Comparison of ENCODE assay signal across 1 cellular context in the genomic region with DNA sequence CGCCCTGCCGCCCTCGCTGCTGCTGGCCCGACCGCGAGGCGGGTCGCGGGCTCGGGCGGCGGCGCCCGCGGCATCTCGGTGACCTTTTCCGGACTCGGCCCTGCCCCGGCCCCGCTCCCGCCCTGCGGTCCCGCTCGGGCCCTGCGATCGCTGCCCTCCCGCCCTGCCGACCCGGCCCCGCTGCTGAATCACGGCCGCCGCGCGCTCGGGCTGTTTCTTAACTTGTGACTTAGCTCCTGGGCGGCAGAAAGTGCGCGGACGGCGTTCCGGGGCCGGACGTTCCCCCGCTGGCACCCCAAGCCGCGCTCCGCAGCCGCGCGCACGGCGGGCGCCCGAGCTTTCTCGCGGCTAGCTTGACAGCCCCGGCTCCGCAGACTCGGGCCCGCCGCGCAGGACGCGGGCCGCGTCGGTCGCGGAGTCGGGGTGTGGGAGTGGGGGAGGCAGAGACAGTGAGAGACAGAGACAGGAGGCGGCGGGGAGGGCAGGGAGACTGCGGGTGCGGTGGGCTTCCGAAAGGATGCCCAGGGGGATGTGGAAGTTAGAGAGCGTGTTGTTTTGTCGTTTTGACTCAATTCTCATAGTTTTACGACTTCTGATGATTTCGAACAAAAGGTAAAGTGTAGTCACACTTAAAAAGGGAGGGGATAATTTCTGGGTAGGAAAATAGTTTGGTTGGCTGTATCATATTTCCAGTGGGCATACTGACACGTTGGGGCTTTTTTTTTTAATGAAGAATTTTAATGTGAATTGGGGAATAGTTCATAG.
A peak's percentile ranks its signal among the peaks of the same experiment; 100 is the strongest.
TF ChIP-seq lines count a peak whose summit lies in the region.

No MANE protein-coding gene starts in this region.

TF ChIP-seq in HepG2, 621 proteins besides CTCF, POLR2A, EP300 and RAD21 (continued from another document):
- TF ChIP-seq, protein P1, sequence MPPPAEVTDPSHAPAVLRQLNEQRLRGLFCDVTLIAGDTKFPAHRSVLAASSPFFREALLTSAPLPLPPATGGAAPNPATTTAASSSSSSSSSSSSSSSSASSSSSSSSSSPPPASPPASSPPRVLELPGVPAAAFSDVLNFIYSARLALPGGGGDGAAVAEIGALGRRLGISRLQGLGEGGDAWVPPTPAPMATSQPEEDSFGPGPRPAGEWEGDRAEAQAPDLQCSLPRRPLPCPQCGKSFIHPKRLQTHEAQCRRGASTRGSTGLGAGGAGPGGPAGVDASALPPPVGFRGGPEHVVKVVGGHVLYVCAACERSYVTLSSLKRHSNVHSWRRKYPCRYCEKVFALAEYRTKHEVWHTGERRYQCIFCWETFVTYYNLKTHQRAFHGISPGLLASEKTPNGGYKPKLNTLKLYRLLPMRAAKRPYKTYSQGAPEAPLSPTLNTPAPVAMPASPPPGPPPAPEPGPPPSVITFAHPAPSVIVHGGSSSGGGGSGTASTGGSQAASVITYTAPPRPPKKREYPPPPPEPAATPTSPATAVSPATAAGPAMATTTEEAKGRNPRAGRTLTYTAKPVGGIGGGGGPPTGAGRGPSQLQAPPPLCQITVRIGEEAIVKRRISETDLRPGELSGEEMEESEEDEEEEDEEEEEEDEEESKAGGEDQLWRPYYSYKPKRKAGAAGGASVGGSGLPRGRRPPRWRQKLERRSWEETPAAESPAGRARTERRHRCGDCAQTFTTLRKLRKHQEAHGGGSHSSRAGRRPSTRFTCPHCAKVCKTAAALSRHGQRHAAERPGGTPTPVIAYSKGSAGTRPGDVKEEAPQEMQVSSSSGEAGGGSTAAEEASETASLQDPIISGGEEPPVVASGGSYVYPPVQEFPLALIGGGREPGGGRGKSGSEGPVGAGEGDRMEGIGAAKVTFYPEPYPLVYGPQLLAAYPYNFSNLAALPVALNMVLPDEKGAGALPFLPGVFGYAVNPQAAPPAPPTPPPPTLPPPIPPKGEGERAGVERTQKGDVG (CRISPR knock-in tag; IDR thresholded peaks at IDR 0.05; ENCODE audit: borderline replicate concordance): no peak
- no peak for TF ChIP-seq ZNF543 (CRISPR knock-in tag; IDR thresholded peaks at IDR 0.05)
- 0 out of 2 replicates have a peak, but pooled peaks have one; percentile 46 for TF ChIP-seq ATF7-NPFF (CRISPR knock-in tag; IDR thresholded peaks at IDR 0.05; ENCODE audit: low read depth)
- no peak for TF ChIP-seq NCOA2 (CRISPR knock-in tag; IDR thresholded peaks at IDR 0.05)
- peak; percentile 45 for TF ChIP-seq ASH2L (IDR thresholded peaks at IDR 0.05; ENCODE audit: insufficient read length, low read depth, low read length)
- TF ChIP-seq AGO2 (optimal IDR thresholded peaks at IDR 0.05; ENCODE audit: low read depth, low read length): peak; percentile 76
- no peak for TF ChIP-seq ZNF207 (IDR thresholded peaks at IDR 0.05; ENCODE audit: borderline replicate concordance)
- no peak for TF ChIP-seq ZNF3 (CRISPR knock-in tag; IDR thresholded peaks at IDR 0.05)
- no peak for TF ChIP-seq PAF1 (CRISPR knock-in tag; IDR thresholded peaks at IDR 0.05)
- no peak for TF ChIP-seq ZFP82 (CRISPR knock-in tag; IDR thresholded peaks at IDR 0.05; ENCODE audit: borderline replicate concordance)
- TF ChIP-seq, protein P2, sequence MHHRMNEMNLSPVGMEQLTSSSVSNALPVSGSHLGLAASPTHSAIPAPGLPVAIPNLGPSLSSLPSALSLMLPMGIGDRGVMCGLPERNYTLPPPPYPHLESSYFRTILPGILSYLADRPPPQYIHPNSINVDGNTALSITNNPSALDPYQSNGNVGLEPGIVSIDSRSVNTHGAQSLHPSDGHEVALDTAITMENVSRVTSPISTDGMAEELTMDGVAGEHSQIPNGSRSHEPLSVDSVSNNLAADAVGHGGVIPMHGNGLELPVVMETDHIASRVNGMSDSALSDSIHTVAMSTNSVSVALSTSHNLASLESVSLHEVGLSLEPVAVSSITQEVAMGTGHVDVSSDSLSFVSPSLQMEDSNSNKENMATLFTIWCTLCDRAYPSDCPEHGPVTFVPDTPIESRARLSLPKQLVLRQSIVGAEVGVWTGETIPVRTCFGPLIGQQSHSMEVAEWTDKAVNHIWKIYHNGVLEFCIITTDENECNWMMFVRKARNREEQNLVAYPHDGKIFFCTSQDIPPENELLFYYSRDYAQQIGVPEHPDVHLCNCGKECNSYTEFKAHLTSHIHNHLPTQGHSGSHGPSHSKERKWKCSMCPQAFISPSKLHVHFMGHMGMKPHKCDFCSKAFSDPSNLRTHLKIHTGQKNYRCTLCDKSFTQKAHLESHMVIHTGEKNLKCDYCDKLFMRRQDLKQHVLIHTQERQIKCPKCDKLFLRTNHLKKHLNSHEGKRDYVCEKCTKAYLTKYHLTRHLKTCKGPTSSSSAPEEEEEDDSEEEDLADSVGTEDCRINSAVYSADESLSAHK (CRISPR knock-in tag; IDR thresholded peaks at IDR 0.05; ENCODE audit: borderline replicate concordance): no peak
- TF ChIP-seq POLR2AphosphoS2 (IDR thresholded peaks at IDR 0.05; ENCODE audit: low read depth, low read length): no peak
- TF ChIP-seq, protein P3, sequence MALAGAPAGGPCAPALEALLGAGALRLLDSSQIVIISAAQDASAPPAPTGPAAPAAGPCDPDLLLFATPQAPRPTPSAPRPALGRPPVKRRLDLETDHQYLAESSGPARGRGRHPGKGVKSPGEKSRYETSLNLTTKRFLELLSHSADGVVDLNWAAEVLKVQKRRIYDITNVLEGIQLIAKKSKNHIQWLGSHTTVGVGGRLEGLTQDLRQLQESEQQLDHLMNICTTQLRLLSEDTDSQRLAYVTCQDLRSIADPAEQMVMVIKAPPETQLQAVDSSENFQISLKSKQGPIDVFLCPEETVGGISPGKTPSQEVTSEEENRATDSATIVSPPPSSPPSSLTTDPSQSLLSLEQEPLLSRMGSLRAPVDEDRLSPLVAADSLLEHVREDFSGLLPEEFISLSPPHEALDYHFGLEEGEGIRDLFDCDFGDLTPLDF (CRISPR knock-in tag; IDR thresholded peaks at IDR 0.05): no peak
- TF ChIP-seq, protein P4, sequence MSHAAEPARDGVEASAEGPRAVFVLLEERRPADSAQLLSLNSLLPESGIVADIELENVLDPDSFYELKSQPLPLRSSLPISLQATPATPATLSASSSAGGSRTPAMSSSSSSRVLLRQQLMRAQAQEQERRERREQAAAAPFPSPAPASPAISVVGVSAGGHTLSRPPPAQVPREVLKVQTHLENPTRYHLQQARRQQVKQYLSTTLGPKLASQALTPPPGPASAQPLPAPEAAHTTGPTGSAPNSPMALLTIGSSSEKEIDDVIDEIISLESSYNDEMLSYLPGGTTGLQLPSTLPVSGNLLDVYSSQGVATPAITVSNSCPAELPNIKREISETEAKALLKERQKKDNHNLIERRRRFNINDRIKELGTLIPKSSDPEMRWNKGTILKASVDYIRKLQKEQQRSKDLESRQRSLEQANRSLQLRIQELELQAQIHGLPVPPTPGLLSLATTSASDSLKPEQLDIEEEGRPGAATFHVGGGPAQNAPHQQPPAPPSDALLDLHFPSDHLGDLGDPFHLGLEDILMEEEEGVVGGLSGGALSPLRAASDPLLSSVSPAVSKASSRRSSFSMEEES (CRISPR knock-in tag; IDR thresholded peaks at IDR 0.05): no peak
- TF ChIP-seq, protein P5, sequence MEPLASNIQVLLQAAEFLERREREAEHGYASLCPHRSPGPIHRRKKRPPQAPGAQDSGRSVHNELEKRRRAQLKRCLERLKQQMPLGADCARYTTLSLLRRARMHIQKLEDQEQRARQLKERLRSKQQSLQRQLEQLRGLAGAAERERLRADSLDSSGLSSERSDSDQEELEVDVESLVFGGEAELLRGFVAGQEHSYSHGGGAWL (CRISPR knock-in tag; IDR thresholded peaks at IDR 0.05): no peak
- TF ChIP-seq, protein P6, sequence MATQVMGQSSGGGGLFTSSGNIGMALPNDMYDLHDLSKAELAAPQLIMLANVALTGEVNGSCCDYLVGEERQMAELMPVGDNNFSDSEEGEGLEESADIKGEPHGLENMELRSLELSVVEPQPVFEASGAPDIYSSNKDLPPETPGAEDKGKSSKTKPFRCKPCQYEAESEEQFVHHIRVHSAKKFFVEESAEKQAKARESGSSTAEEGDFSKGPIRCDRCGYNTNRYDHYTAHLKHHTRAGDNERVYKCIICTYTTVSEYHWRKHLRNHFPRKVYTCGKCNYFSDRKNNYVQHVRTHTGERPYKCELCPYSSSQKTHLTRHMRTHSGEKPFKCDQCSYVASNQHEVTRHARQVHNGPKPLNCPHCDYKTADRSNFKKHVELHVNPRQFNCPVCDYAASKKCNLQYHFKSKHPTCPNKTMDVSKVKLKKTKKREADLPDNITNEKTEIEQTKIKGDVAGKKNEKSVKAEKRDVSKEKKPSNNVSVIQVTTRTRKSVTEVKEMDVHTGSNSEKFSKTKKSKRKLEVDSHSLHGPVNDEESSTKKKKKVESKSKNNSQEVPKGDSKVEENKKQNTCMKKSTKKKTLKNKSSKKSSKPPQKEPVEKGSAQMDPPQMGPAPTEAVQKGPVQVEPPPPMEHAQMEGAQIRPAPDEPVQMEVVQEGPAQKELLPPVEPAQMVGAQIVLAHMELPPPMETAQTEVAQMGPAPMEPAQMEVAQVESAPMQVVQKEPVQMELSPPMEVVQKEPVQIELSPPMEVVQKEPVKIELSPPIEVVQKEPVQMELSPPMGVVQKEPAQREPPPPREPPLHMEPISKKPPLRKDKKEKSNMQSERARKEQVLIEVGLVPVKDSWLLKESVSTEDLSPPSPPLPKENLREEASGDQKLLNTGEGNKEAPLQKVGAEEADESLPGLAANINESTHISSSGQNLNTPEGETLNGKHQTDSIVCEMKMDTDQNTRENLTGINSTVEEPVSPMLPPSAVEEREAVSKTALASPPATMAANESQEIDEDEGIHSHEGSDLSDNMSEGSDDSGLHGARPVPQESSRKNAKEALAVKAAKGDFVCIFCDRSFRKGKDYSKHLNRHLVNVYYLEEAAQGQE (IDR thresholded peaks at IDR 0.05; ENCODE audit: borderline replicate concordance in 1 of 2, low read depth in 1 of 2, low read length in 2 of 2): no peak
- TF ChIP-seq, protein P7, sequence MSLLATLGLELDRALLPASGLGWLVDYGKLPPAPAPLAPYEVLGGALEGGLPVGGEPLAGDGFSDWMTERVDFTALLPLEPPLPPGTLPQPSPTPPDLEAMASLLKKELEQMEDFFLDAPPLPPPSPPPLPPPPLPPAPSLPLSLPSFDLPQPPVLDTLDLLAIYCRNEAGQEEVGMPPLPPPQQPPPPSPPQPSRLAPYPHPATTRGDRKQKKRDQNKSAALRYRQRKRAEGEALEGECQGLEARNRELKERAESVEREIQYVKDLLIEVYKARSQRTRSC (CRISPR knock-in tag; IDR thresholded peaks at IDR 0.05; ENCODE audit: low read depth): no peak
